Comparison of ENCODE assay signal across 13 cellular contexts in genomic region chr5:127909821-127910220, GRCh38.
A peak's percentile ranks its signal among the peaks of the same experiment; 100 is the strongest.
DNase-seq lines count a peak whose midpoint lies in the region; ATAC-seq, FAIRE-seq and TF ChIP-seq lines count a peak whose summit lies in the region.
"Had no signal": no experiment of that assay in that cellular context is flagged by ENCODE, and none has a peak within 500 bp of the region (broad histone marks: within the 10 kb centered on the region; RNA-seq: fewer than 3 reads in every experiment).

No MANE protein-coding gene starts in this region.

- H3K27me3 ChIP-seq in mammary epithelial cell (ENCODE audit: insufficient read depth, low read length) (no peaks in the 10 kb centered on the region), endothelial cell of umbilical vein (ENCODE audit: control insufficient read depth in 2 of 2, insufficient read depth in 2 of 2, low read length in 2 of 2) (no peaks in the 10 kb centered on the region), right cardiac atrium (ENCODE audit: control insufficient read depth, insufficient read depth) (no peaks in the 10 kb centered on the region)

- no peak overlapping the region for H3K27ac ChIP-seq in mammary epithelial cell (ENCODE audit: insufficient read depth, low read depth, low read length)
- H3K27ac ChIP-seq in endothelial cell of umbilical vein (ENCODE audit: insufficient read depth, low read depth, low read length), result no peak overlapping the region
- no peak overlapping the region for H3K27ac ChIP-seq in right cardiac atrium (ENCODE audit: low read length)

- no peak overlapping the region for H3K4me3 ChIP-seq in mammary epithelial cell (replicated peaks in 1 of 3; ENCODE audit: insufficient read depth in 1 of 3, low read depth in 2 of 3, low read length in 3 of 3)
- no peak overlapping the region for H3K4me3 ChIP-seq in endothelial cell of umbilical vein (replicated peaks in 1 of 3; ENCODE audit: insufficient read depth in 1 of 3, low read depth in 1 of 3, low read length in 3 of 3)
- H3K4me3 ChIP-seq in right cardiac atrium (ENCODE audit: low read length), result no peak overlapping the region

- TF ChIP-seq CTCF in MCF 10A (IDR thresholded peaks at IDR 0.05; ENCODE audit: unreplicated experiment), result no peak
- no peak for TF ChIP-seq CTCF in mammary epithelial cell (conservative IDR thresholded peaks at IDR 0.05 in 1 of 2, IDR thresholded peaks at IDR 0.05 in 1 of 2; ENCODE audit: extremely low read depth in 1 of 2, insufficient read depth in 1 of 2, low read depth in 1 of 2, low read length in 2 of 2)
- TF ChIP-seq CTCF in endothelial cell of umbilical vein (IDR thresholded peaks at IDR 0.05; ENCODE audit: extremely low read depth in 1 of 2, insufficient read depth in 1 of 2, low read depth in 1 of 2, low read length in 2 of 2), result no peak

- no peak overlapping the region for H2AFZ ChIP-seq in mammary epithelial cell (ENCODE audit: low read depth, low read length)
- no peak overlapping the region for H2AFZ ChIP-seq in endothelial cell of umbilical vein (ENCODE audit: low read depth, low read length)

- dilution Hi-C loops in mammary epithelial cell (cut with HindIII; ENCODE audit: low sequenced_read_pairs), result no loop called here
- dilution Hi-C loops in endothelial cell of umbilical vein (cut with MboI; ENCODE audit: extremely low pct_ligation_motif_present, low sequenced_read_pairs), result no loop called here

- no peak for ATAC-seq in right cardiac atrium

- no peak for TF ChIP-seq POLR2A in endothelial cell of umbilical vein (IDR thresholded peaks at IDR 0.05; ENCODE audit: low read depth, low read length)

- DNase-seq in MCF 10A (ENCODE audit: unreplicated experiment), result peak; percentile 27
- DNase-seq in mammary epithelial cell, result no peak
- DNase-seq in NCI-H146 (lab: John Stamatoyannopoulos, UW), result peak; percentile 45
- peak; percentile 13 for DNase-seq in NCI-H2171 (lab: John Stamatoyannopoulos, UW)
- DNase-seq in endothelial cell of umbilical vein (ENCODE audit: low read depth, low spot score), result peak; percentile 78
- DNase-seq in kidney tubule cell (ENCODE audit: low spot score), result no peak
- DNase-seq in amygdala (lab: John Stamatoyannopoulos, UW), result no peak
- no peak for DNase-seq in right cardiac atrium
- DNase-seq: C1 segment of cervical spinal cord, DMS153, NCI-H1417 treated with DMSO at 0.1 percent for 48 hours, NCI-H774 had no signal

- no peak overlapping the region for H3K27ac Mint-ChIP-seq in MCF 10A (ENCODE audit: low read depth, unreplicated experiment)
- H3K27ac Mint-ChIP-seq: T-helper 2 cell treated with Interferon-gamma antibody and Interleukin-4, amounts not matched to agents 5 μg/mL and 100 μg/mL, for 36 hours had no signal

- no peak overlapping the region for H3K4me3 Mint-ChIP-seq in MCF 10A (ENCODE audit: unreplicated experiment)
- H3K4me3 Mint-ChIP-seq: T-helper 2 cell treated with Interferon-gamma antibody and Interleukin-4, amounts not matched to agents 5 μg/mL and 100 μg/mL, for 36 hours had no signal

- H3K9ac ChIP-seq in mammary epithelial cell (ENCODE audit: insufficient read depth, low read length) (no peak overlapping the region), endothelial cell of umbilical vein (replicated peaks; ENCODE audit: extremely low read depth, insufficient read depth, low read length) (no peak overlapping the region)

- H3K9me3 ChIP-seq in mammary epithelial cell (replicated peaks; ENCODE audit: insufficient read depth, low read length) (no peaks in the 10 kb centered on the region), endothelial cell of umbilical vein (replicated peaks; ENCODE audit: control insufficient read depth, insufficient read depth, low read length) (no peaks in the 10 kb centered on the region), right cardiac atrium (ENCODE audit: control insufficient read depth, low read length) (no peaks in the 10 kb centered on the region)

- POLR2A ChIA-PET in MCF 10A (lab: Yijun Ruan, JAX) (interaction anchor here (0.5 to 1.8 kb wide), 5 partner anchors 25 to 715 kb away, joined by 3 to 4 read pairs (median 3); no protein-coding TSS in a partner anchor), endothelial cell of umbilical vein (lab: Charles Lee) (no interaction called here)

- FAIRE-seq in endothelial cell of umbilical vein (lab: Jason Lieb, UNC), result no peak

- intact Hi-C loops in MCF 10A (cut with micrococcal nuclease) (loop anchor here (1.0 kb wide), 2 partner anchors 172 to 291 kb away; no protein-coding TSS in a partner anchor), mammary epithelial cell (cut with micrococcal nuclease) (loop anchor here (1.0 kb wide), 2 partner anchors 153 to 173 kb away; partner anchors contain the start of gene SLC12A2), endothelial cell of umbilical vein (cut with micrococcal nuclease) (loop anchor here (1.0 to 2.0 kb wide), 7 partner anchors 25 to 291 kb away; partner anchors contain the start of gene SLC12A2), right cardiac atrium (cut with DNase I) (no loop called here)

- BruUV-seq in MCF 10A (replicated peaks; lab: Mats Ljungman, UMichigan) (no TSS peak), mammary epithelial cell (replicated peaks; lab: Mats Ljungman, UMichigan) (no TSS peak), endothelial cell of umbilical vein (replicated peaks; lab: Mats Ljungman, UMichigan) (no TSS peak)

- H3K9me1 ChIP-seq in endothelial cell of umbilical vein (replicated peaks; ENCODE audit: control insufficient read depth, extremely low read depth, insufficient read depth, low read length), result no peaks in the 10 kb centered on the region

- no peaks in the 10 kb centered on the region for H3K27me3 Mint-ChIP-seq in MCF 10A (ENCODE audit: insufficient read depth, unreplicated experiment)

- H3K79me2 ChIP-seq in mammary epithelial cell (ENCODE audit: insufficient read depth, low read length), result no peaks in the 10 kb centered on the region
- no peaks in the 10 kb centered on the region for H3K79me2 ChIP-seq in endothelial cell of umbilical vein (ENCODE audit: control insufficient read depth, insufficient read depth, low read length)

- H3K9me3 Mint-ChIP-seq in MCF 10A (ENCODE audit: unreplicated experiment), result no peaks in the 10 kb centered on the region
- H3K9me3 Mint-ChIP-seq: T-helper 2 cell treated with Interferon-gamma antibody and Interleukin-4, amounts not matched to agents 5 μg/mL and 100 μg/mL, for 36 hours had no signal

- H3K36me3 ChIP-seq in mammary epithelial cell (ENCODE audit: insufficient read depth, low read length) (no peaks in the 10 kb centered on the region), endothelial cell of umbilical vein (ENCODE audit: control insufficient read depth in 2 of 2, extremely low read depth in 1 of 2, insufficient read depth in 2 of 2, low read length in 2 of 2) (no peaks in the 10 kb centered on the region)

- WGBS in mammary epithelial cell (ENCODE audit: low coverage, missing lambda C conversion rate), result 18% methylated on average over 1 of the region's 1 CpG
- WGBS in right cardiac atrium, result 51% methylated on average over 1 of the region's 1 CpG

- no peaks in the 10 kb centered on the region for H3K4me1 Mint-ChIP-seq in MCF 10A (ENCODE audit: insufficient read depth, unreplicated experiment)

- H4K20me1 ChIP-seq in mammary epithelial cell (ENCODE audit: insufficient read depth, low read length) (no peaks in the 10 kb centered on the region), endothelial cell of umbilical vein (replicated peaks; ENCODE audit: control insufficient read depth, extremely low read depth, insufficient read depth, low read length) (no peaks in the 10 kb centered on the region)

- CTCF ChIA-PET in MCF 10A (lab: Yijun Ruan, JAX), result interaction anchor here (0.6 to 6.1 kb wide), 21 partner anchors 9 to 356 kb away, joined by 3 to 53 read pairs (median 5); no protein-coding TSS in a partner anchor
- CTCF ChIA-PET in mammary epithelial cell (lab: Charles Lee; ENCODE audit: low non-redundant PET), result interaction anchor here (0.5 to 0.6 kb wide), 3 partner anchors 14 to 349 kb away, joined by 4 to 7 read pairs (median 7); no protein-coding TSS in a partner anchor
- CTCF ChIA-PET in endothelial cell of umbilical vein (lab: Charles Lee), result interaction anchor here (0.7 to 3.7 kb wide), 28 partner anchors 10 to 227 kb away, joined by 3 to 18 read pairs (median 4); partner anchors contain the start of gene SLC12A2

- H3K4me1 ChIP-seq in mammary epithelial cell (ENCODE audit: insufficient read depth, low read length) (no peaks in the 10 kb centered on the region), endothelial cell of umbilical vein (ENCODE audit: control insufficient read depth, extremely low read depth, insufficient read depth, low read length) (peaks cover 15% of the 10 kb centered on the region), right cardiac atrium (ENCODE audit: control insufficient read depth, insufficient read depth, low read length) (no peaks in the 10 kb centered on the region)

- no peaks in the 10 kb centered on the region for H3K36me3 Mint-ChIP-seq in MCF 10A (ENCODE audit: insufficient read depth, unreplicated experiment)

- in situ Hi-C loops in mammary epithelial cell (cut with MboI; ENCODE audit: low sequenced_read_pairs in 2 of 2), result no loop called here

- H3K4me2 ChIP-seq in mammary epithelial cell (ENCODE audit: insufficient read depth, low read depth, low read length), result no peak overlapping the region
- H3K4me2 ChIP-seq in endothelial cell of umbilical vein (ENCODE audit: insufficient read depth, low read length), result no peak overlapping the region

TF ChIP-seq in endothelial cell of umbilical vein, 7 proteins besides CTCF, POLR2A, EP300 and RAD21:
- TF ChIP-seq MAX (IDR thresholded peaks at IDR 0.05; ENCODE audit: insufficient read depth, insufficient read length) (no peak), JUN (IDR thresholded peaks at IDR 0.05; ENCODE audit: borderline replicate concordance, insufficient read depth, insufficient read length, low read depth) (no peak), EZH2 (IDR thresholded peaks at IDR 0.05; ENCODE audit: borderline replicate concordance, low read depth, low read length, severe bottlenecking) (no peak), POLR2AphosphoS5 (IDR thresholded peaks at IDR 0.05; ENCODE audit: insufficient read depth, low read depth, low read length) (no peak), MYC (IDR thresholded peaks at IDR 0.05; ENCODE audit: low read depth, low read length) (no peak), FOS (IDR thresholded peaks at IDR 0.05; ENCODE audit: borderline replicate concordance, insufficient read depth, low read length) (no peak), GATA2 (IDR thresholded peaks at IDR 0.05; ENCODE audit: insufficient read depth, insufficient read length, low read depth, low read length) (no peak)

Comparison
In these comparisons a context has a peak if more than half of its experiments do, and no peak if none do; other contexts are left out.
1. DNase-seq: peak in MCF 10A (single experiment), NCI-H146 (single experiment), NCI-H2171 (single experiment) and endothelial cell of umbilical vein (single experiment); none in mammary epithelial cell (single experiment), kidney tubule cell (single experiment), amygdala (0 of 56) and right cardiac atrium (0 of 3).
2. intact Hi-C loops: an anchor here in MCF 10A (1.0 kb wide), mammary epithelial cell (1.0 kb wide) and endothelial cell of umbilical vein (1.0 to 2.0 kb wide); none called in right cardiac atrium.